ENCODE assay signal across 21 cellular contexts in genomic region chr7:88150018-88150417, GRCh38.
"Had no signal": no experiment of that assay in that cellular context is flagged by ENCODE, and none has a peak within 500 bp of the region (broad histone marks: within the 10 kb centered on the region; RNA-seq: fewer than 3 reads in every experiment).

No MANE protein-coding gene starts in this region.

- H3K4me1 ChIP-seq: tibial nerve, uterus had no signal

- H3K36me3 ChIP-seq: left ventricle myocardium inferior, ovary, right atrium auricular region, tibial nerve, uterus had no signal

- H3K27me3 ChIP-seq: ovary, right atrium auricular region, tibial nerve, uterus had no signal

- DNase-seq: hypothalamus; islet precursor cell; left ventricle myocardium inferior; mesendoderm; naive B cell; ovary; stimulated activated CD4-positive, alpha-beta T cell treated with anti-CD3 and anti-CD28 coated beads, Interleukin-12 subunit alpha, Interleukin-12 subunit beta, amount 100 ng/mL, for 4 hours; stimulated activated CD4-positive, alpha-beta T cell treated with anti-CD3 and anti-CD28 coated beads, Interleukin-15, amount 100 ng/mL, for 24 hours; stimulated activated CD4-positive, alpha-beta T cell treated with anti-CD3 and anti-CD28 coated beads, Interleukin-2, amount 100 ng/mL, for 24 hours; stimulated activated CD4-positive, alpha-beta T cell treated with anti-CD3 and anti-CD28 coated beads, Interleukin-4, amount 100 ng/mL, for 1 hour; stimulated activated naive CD4-positive, alpha-beta T cell treated with Interleukin-2 at 50 U/mL for 16 hours; stimulated activated naive CD8-positive, alpha-beta T cell treated with anti-CD3 and anti-CD28 coated beads, Interleukin-15, amount 100 ng/mL, for 72 hours; substantia nigra; uterus had no signal

- H3K4me3 ChIP-seq: left ventricle myocardium inferior, lung, ovary, right atrium auricular region, skin epidermis, tibial nerve, uterus had no signal

- H3K9me3 ChIP-seq: left ventricle myocardium inferior, ovary, right atrium auricular region, tibial nerve, uterus had no signal

- ATAC-seq: natural killer cell treated with Interleukin-12 subunit alpha and Interleukin-12 subunit beta and Interleukin-15 and Interleukin-18, amount 100 ng/mL, for 72 hours; sciatic nerve; stimulated activated effector memory CD8-positive, alpha-beta T cell treated with anti-CD3 and anti-CD28 coated beads, Interleukin-12 subunit alpha, Interleukin-12 subunit beta, amount 100 ng/mL, for 72 hours; stimulated activated naive CD8-positive, alpha-beta T cell treated with anti-CD3 and anti-CD28 coated beads, Interleukin-15, amount 100 ng/mL, for 72 hours had no signal

- H3K27ac ChIP-seq: left ventricle myocardium inferior, ovary, right atrium auricular region, skin epidermis, tibial nerve, uterus had no signal
